In the genomic region with DNA sequence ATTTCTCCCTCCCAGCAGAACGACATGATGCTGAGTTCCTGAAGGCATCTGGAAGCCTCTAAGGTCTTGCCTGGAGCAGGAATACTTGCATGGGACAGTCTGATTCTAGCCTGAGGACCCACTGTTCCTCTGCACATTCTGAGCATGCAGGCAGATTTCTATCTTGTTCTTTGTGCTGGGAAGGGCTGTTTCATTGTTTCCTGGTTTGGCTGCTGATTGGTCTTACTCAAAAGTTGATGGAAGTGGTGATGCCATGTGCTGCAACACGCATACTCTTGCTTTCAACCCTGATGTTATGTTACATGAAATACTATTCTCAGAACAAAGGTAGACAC, we compare ENCODE assay signal across 31 cellular contexts.
DNase-seq lines count a peak whose midpoint lies in the region; ATAC-seq, FAIRE-seq and TF ChIP-seq lines count a peak whose summit lies in the region.
"Had no signal": no experiment of that assay in that cellular context is flagged by ENCODE, and none has a peak within 500 bp of the region (broad histone marks: within the 10 kb centered on the region; RNA-seq: fewer than 3 reads in every experiment).

No MANE protein-coding gene starts in this region.

- TF ChIP-seq EP300 in A549 (IDR thresholded peaks at IDR 0.05) = no peak

- WGBS in A549 (ENCODE audit: missing lambda C conversion rate) = 81% methylated on average over 2 of the region's 2 CpGs

- H3K4me3 Mint-ChIP-seq in chondrocyte (ENCODE audit: unreplicated experiment) = no peak overlapping the region
- H3K4me3 Mint-ChIP-seq: memory B cell, neural crest cell had no signal

- H3K4me3 ChIP-seq in A549 (no peak overlapping the region), fibroblast of pulmonary artery (replicated peaks; ENCODE audit: low read depth, low read length) (no peak overlapping the region)
- H3K4me3 ChIP-seq: ascending aorta, cardiac muscle cell, colonic mucosa, left lung, PC-9, upper lobe of left lung had no signal

- POLR2A ChIA-PET in A549 (lab: Yijun Ruan, JAX) = no interaction called here

- no peaks in the 10 kb centered on the region for H3K9me3 ChIP-seq in A549
- H3K9me3 ChIP-seq: ascending aorta, colonic mucosa, upper lobe of left lung had no signal

- no peak for TF ChIP-seq POLR2A in A549 (IDR thresholded peaks at IDR 0.05; ENCODE audit: low read length)

- H3K27ac Mint-ChIP-seq in chondrocyte (ENCODE audit: unreplicated experiment) = no peak overlapping the region
- H3K27ac Mint-ChIP-seq: memory B cell, T-helper 17 cell had no signal

- no peak for TF ChIP-seq CTCF in A549 (IDR thresholded peaks at IDR 0.05)
- TF ChIP-seq CTCF in fibroblast of pulmonary artery (IDR thresholded peaks at IDR 0.05; ENCODE audit: low read length, missing control alignments) = no peak
- TF ChIP-seq CTCF in chondrocyte (IDR thresholded peaks at IDR 0.05) = no peak

- H3K9me3 Mint-ChIP-seq in chondrocyte (ENCODE audit: low read depth) = peaks cover 1% of the 10 kb centered on the region

- peaks cover 11% of the 10 kb centered on the region for H3K4me1 ChIP-seq in A549
- H3K4me1 ChIP-seq: ascending aorta, colonic mucosa, left lung, parathyroid adenoma, upper lobe of left lung had no signal

- peaks cover 4% of the 10 kb centered on the region for H3K27me3 Mint-ChIP-seq in chondrocyte (ENCODE audit: low read depth)

- FAIRE-seq in A549 (lab: Jason Lieb, UNC) = peak; percentile 39

- DNase-seq in A549 (ENCODE audit: low read depth in 1 of 2, low spot score in 1 of 2) (no peak), ELF-1 (ENCODE audit: low read depth, low spot score) (peak; percentile 78), SK-N-DZ (ENCODE audit: low spot score) (peak; percentile 22), fibroblast of pulmonary artery (ENCODE audit: low read depth) (peak; percentile 17), T-helper 9 cell (no peak), chondrocyte (ENCODE audit: low spot score) (no peak), DMS 273 treated with DMSO at 0.1 percent for 48 hours (lab: John Stamatoyannopoulos, UW) (no peak)
- DNase-seq: activated CD4-positive, alpha-beta T cell treated with anti-CD3 and anti-CD28 coated beads for 48 hours; activated effector memory CD4-positive, alpha-beta T cell treated with Interleukin-2 at 50 U/mL for 16 hours; C1 segment of cervical spinal cord; colonic mucosa; effector CD8-positive, alpha-beta T cell; left lung; MM.1S; NCI-H2029 treated with DMSO at 0.1 percent for 48 hours; NCI-H526; NK-92 treated with Interleukin-12 subunit alpha and Interleukin-12 subunit beta, amount 100 ng/mL, for 24 hours; PC-9; retina; stimulated activated naive CD4-positive, alpha-beta T cell; T-helper 17 cell; upper lobe of left lung had no signal

- CTCF ChIA-PET in A549 (lab: Yijun Ruan, JAX) = no interaction called here

- TF ChIP-seq RAD21 in A549 (conservative IDR thresholded peaks at IDR 0.05 in 1 of 2, IDR thresholded peaks at IDR 0.05 in 1 of 2) = no peak

- H3K4me1 Mint-ChIP-seq in chondrocyte (ENCODE audit: low read depth) = no peaks in the 10 kb centered on the region
- H3K4me1 Mint-ChIP-seq: memory B cell, neural crest cell had no signal

- ATAC-seq in A549 (no peak), GM18909 (IDR thresholded peaks at IDR 0.05; ENCODE audit: poor library complexity, unreplicated experiment) (no peak)
- ATAC-seq: left lung, Right ventricle myocardium inferior, SK-N-SH treated with all-trans-retinoic acid at 6 μM for 48 hours, T-helper 17 cell had no signal

- no peaks in the 10 kb centered on the region for H3K36me3 Mint-ChIP-seq in chondrocyte (ENCODE audit: low read depth)
- H3K36me3 Mint-ChIP-seq: memory B cell had no signal

- no peak overlapping the region for H3K4me2 ChIP-seq in A549
- H3K4me2 ChIP-seq: PC-9 had no signal

- H3K27ac ChIP-seq in A549 = peak overlapping the region; percentile 16 to 62; a peak in 3 of 6 replicates
- H3K27ac ChIP-seq: ascending aorta, cardiac muscle cell, colonic mucosa, epithelial cell of prostate, left lung, parathyroid adenoma, PC-9, upper lobe of left lung had no signal

TF ChIP-seq in A549, 52 proteins besides CTCF, POLR2A, EP300 and RAD21:
- no peak for TF ChIP-seq ZC3H11A (IDR thresholded peaks at IDR 0.05)
- TF ChIP-seq RFX5 (IDR thresholded peaks at IDR 0.05) = no peak
- TF ChIP-seq JUNB (IDR thresholded peaks at IDR 0.05) = no peak
- TF ChIP-seq EHMT2 (IDR thresholded peaks at IDR 0.05; ENCODE audit: low read depth) = no peak
- TF ChIP-seq KDM5A (IDR thresholded peaks at IDR 0.05) = no peak
- TF ChIP-seq CEBPB (IDR thresholded peaks at IDR 0.05) = no peak
- no peak for TF ChIP-seq NPAS2 (CRISPR knock-in tag; IDR thresholded peaks at IDR 0.05; ENCODE audit: borderline replicate concordance)
- no peak for TF ChIP-seq MAFK (IDR thresholded peaks at IDR 0.05; ENCODE audit: partially characterized antibody)
- TF ChIP-seq SREBF2 (IDR thresholded peaks at IDR 0.05) = no peak
- no peak for TF ChIP-seq HOXB5 (CRISPR knock-in tag; IDR thresholded peaks at IDR 0.05)
- no peak for TF ChIP-seq KDM1A (IDR thresholded peaks at IDR 0.05; ENCODE audit: low read depth)
- TF ChIP-seq CBX2 (IDR thresholded peaks at IDR 0.05; ENCODE audit: borderline replicate concordance, low read depth) = no peak
- no peak for TF ChIP-seq FOSL2 (IDR thresholded peaks at IDR 0.05)
- no peak for TF ChIP-seq FOSL2 (CRISPR knock-in tag; IDR thresholded peaks at IDR 0.05)
- no peak for TF ChIP-seq RCOR1 (IDR thresholded peaks at IDR 0.05; ENCODE audit: low read depth, low read length)
- TF ChIP-seq BHLHE40 (IDR thresholded peaks at IDR 0.05; ENCODE audit: low read depth, low read length) = no peak
- TF ChIP-seq EHF (CRISPR knock-in tag; IDR thresholded peaks at IDR 0.05) = no peak
- no peak for TF ChIP-seq FOSB (CRISPR knock-in tag; IDR thresholded peaks at IDR 0.05)

Comparison
In these comparisons a context has a peak if more than half of its experiments do, and no peak if none do; other contexts are left out.
1. DNase-seq: peak in ELF-1 (single experiment), SK-N-DZ (single experiment) and fibroblast of pulmonary artery (single experiment); none in A549 (0 of 2), T-helper 9 cell (single experiment), chondrocyte (single experiment) and DMS 273 treated with DMSO at 0.1 percent for 48 hours (single experiment).